In the genomic region with DNA sequence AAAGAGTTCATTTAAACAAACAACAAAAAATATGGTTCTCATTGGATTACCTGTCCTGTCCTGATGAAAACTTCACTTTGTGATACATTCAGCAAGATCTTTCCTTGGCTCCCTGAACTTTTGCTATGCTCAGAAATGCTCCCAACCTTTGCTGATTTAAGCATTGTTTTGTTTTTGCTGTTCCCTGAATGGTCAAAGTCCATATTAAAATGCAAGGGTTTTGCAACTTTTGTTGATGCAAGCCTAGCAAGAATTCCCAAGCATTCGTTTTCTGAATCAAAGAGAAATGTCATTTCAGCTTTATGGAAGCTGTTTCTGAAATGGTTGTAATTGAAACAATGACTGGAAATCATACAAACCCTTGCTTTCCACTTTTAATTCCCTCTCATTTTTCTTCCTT, we compare ENCODE assay signal across 2 cellular contexts.
TF ChIP-seq lines count a peak whose summit lies in the region.

No MANE protein-coding gene starts in this region.

TF ChIP-seq in A549, 52 proteins besides CTCF, POLR2A, EP300 and RAD21:
- TF ChIP-seq FOSL2 (IDR thresholded peaks at IDR 0.05), result no peak
- no peak for TF ChIP-seq FOSL2 (CRISPR knock-in tag; IDR thresholded peaks at IDR 0.05)
- TF ChIP-seq HMGXB4 (CRISPR knock-in tag; IDR thresholded peaks at IDR 0.05; ENCODE audit: borderline replicate concordance), result no peak
- TF ChIP-seq PBX3 (IDR thresholded peaks at IDR 0.05), result no peak
- TF ChIP-seq CEBPB (IDR thresholded peaks at IDR 0.05), result peak in 1 of 2 experiments; percentile 36; a peak in 1 of 4 replicates
- TF ChIP-seq CBX8 (IDR thresholded peaks at IDR 0.05), result no peak
TF ChIP-seq in A549: peak in this region for 1.

TF ChIP-seq in WTC11, 78 proteins besides CTCF, POLR2A, EP300 and RAD21:
- TF ChIP-seq GABPB1 (CRISPR knock-in tag; IDR thresholded peaks at IDR 0.05) (peak; percentile 72; the same call in 1 of the 2 replicates), AFF4 (CRISPR knock-in tag; IDR thresholded peaks at IDR 0.05; ENCODE audit: borderline replicate concordance) (no peak)
